Comparison of ENCODE assay signal across 1 cellular context in the genomic region with DNA sequence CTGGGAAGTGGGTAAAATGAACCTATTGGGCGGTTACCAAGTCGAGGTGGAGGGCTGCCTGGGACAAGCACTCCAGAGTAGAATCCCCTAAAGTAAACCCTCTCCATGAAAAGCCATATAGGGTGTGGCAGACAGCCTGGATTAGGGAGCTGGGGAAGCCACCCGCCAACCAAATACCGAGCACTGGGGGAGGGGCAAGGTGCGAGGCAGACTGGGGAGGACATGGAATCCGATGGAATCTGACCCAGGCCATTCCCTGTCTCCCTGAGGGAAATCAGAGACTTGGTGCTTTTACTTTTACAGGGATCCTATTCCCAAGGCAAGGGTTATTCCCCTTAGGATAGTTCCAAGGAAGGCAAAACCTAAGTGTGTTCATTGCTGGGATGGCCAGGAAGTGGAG.
TF ChIP-seq lines count a peak whose summit lies in the region.

No MANE protein-coding gene starts in this region.

TF ChIP-seq in WTC11, 78 proteins besides CTCF, POLR2A, EP300 and RAD21 (continued from another document):
- TF ChIP-seq, protein P1, sequence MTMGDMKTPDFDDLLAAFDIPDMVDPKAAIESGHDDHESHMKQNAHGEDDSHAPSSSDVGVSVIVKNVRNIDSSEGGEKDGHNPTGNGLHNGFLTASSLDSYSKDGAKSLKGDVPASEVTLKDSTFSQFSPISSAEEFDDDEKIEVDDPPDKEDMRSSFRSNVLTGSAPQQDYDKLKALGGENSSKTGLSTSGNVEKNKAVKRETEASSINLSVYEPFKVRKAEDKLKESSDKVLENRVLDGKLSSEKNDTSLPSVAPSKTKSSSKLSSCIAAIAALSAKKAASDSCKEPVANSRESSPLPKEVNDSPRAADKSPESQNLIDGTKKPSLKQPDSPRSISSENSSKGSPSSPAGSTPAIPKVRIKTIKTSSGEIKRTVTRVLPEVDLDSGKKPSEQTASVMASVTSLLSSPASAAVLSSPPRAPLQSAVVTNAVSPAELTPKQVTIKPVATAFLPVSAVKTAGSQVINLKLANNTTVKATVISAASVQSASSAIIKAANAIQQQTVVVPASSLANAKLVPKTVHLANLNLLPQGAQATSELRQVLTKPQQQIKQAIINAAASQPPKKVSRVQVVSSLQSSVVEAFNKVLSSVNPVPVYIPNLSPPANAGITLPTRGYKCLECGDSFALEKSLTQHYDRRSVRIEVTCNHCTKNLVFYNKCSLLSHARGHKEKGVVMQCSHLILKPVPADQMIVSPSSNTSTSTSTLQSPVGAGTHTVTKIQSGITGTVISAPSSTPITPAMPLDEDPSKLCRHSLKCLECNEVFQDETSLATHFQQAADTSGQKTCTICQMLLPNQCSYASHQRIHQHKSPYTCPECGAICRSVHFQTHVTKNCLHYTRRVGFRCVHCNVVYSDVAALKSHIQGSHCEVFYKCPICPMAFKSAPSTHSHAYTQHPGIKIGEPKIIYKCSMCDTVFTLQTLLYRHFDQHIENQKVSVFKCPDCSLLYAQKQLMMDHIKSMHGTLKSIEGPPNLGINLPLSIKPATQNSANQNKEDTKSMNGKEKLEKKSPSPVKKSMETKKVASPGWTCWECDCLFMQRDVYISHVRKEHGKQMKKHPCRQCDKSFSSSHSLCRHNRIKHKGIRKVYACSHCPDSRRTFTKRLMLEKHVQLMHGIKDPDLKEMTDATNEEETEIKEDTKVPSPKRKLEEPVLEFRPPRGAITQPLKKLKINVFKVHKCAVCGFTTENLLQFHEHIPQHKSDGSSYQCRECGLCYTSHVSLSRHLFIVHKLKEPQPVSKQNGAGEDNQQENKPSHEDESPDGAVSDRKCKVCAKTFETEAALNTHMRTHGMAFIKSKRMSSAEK (CRISPR knock-in tag; IDR thresholded peaks at IDR 0.05; ENCODE audit: borderline replicate concordance), result no peak
- TF ChIP-seq ESRRA (CRISPR knock-in tag; IDR thresholded peaks at IDR 0.05; ENCODE audit: borderline replicate concordance), result no peak
- TF ChIP-seq, protein P2, sequence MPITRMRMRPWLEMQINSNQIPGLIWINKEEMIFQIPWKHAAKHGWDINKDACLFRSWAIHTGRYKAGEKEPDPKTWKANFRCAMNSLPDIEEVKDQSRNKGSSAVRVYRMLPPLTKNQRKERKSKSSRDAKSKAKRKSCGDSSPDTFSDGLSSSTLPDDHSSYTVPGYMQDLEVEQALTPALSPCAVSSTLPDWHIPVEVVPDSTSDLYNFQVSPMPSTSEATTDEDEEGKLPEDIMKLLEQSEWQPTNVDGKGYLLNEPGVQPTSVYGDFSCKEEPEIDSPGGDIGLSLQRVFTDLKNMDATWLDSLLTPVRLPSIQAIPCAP (CRISPR knock-in tag; IDR thresholded peaks at IDR 0.05), result no peak
- TF ChIP-seq PRRX2 (CRISPR knock-in tag; IDR thresholded peaks at IDR 0.05), result no peak
- TF ChIP-seq MXD4 (CRISPR knock-in tag; IDR thresholded peaks at IDR 0.05; ENCODE audit: borderline replicate concordance), result no peak
- TF ChIP-seq ZNF121 (CRISPR knock-in tag; IDR thresholded peaks at IDR 0.05), result no peak
- no peak for TF ChIP-seq ZBTB21 (CRISPR knock-in tag; IDR thresholded peaks at IDR 0.05; ENCODE audit: borderline replicate concordance)
